ENCODE assay signal across 21 cellular contexts in genomic region chr5:173123416-173123815, GRCh38. TPM values are rescaled to one million over a fixed set of nuclear protein-coding genes. Genes with fewer than 3 reads are reported as not detected.
DNase-seq lines count a peak whose midpoint lies in the region; ATAC-seq and FAIRE-seq lines count a peak whose summit lies in the region.
"Had no signal": no experiment of that assay in that cellular context is flagged by ENCODE, and none has a peak within 500 bp of the region (broad histone marks: within the 10 kb centered on the region; RNA-seq: fewer than 3 reads in every experiment).

No MANE protein-coding gene starts in this region.

- H3K4me3 Mint-ChIP-seq in T-helper 17 cell = no peak overlapping the region
- H3K4me3 Mint-ChIP-seq: endodermal cell; stimulated activated naive CD8-positive, alpha-beta T cell treated with anti-CD3 and anti-CD28 coated beads, Interleukin-15, amount 100 ng/mL, for 72 hours had no signal

- intact Hi-C loops in sciatic nerve (cut with DNase I) = no loop called here

- H3K27me3 ChIP-seq in adipocyte (replicated peaks; ENCODE audit: control insufficient read depth, insufficient read depth, low read length) = no peaks in the 10 kb centered on the region
- H3K27me3 ChIP-seq in effector memory CD4-positive, alpha-beta T cell (replicated peaks; ENCODE audit: control insufficient read depth, insufficient read depth, low read length, poor library complexity, severe bottlenecking) = no peaks in the 10 kb centered on the region
- H3K27me3 ChIP-seq: BLaER1 had no signal

- ATAC-seq in sciatic nerve = peak; percentile 83
- no peak for ATAC-seq in T-helper 17 cell
- no peak for ATAC-seq in HG03354 (IDR thresholded peaks at IDR 0.05; ENCODE audit: poor library complexity, severe bottlenecking, unreplicated experiment)
- ATAC-seq: right cardiac atrium; stimulated activated naive CD8-positive, alpha-beta T cell treated with anti-CD3 and anti-CD28 coated beads, Interleukin-15, amount 100 ng/mL, for 72 hours had no signal

- H3K4me3 ChIP-seq in adipocyte (ENCODE audit: low read length) = no peak overlapping the region
- no peak overlapping the region for H3K4me3 ChIP-seq in effector memory CD4-positive, alpha-beta T cell (ENCODE audit: insufficient read depth, low read depth, low read length, poor library complexity, severe bottlenecking)
- H3K4me3 ChIP-seq: BLaER1 had no signal

- peak; percentile 31 for DNase-seq in GM03348 (ENCODE audit: low spot score)
- peak; percentile 74 for DNase-seq in adipocyte (ENCODE audit: low read depth)
- DNase-seq in fibroblast of peridontal ligament (ENCODE audit: extremely low read depth) = peak; percentile 79
- no peak for DNase-seq in sciatic nerve (ENCODE audit: low spot score)
- no peak for DNase-seq in T-helper 17 cell
- no peak for DNase-seq in effector memory CD4-positive, alpha-beta T cell
- no peak for DNase-seq in RCC 7860 (ENCODE audit: low spot score)
- DNase-seq: activated CD4-positive, alpha-beta T cell treated with anti-CD3 and anti-CD28 coated beads for 48 hours; activated CD8-positive, alpha-beta memory T cell treated with anti-CD3 and anti-CD28 coated beads, Interleukin-2, amount 50 U/mL, for 4 hours; activated effector memory CD4-positive, alpha-beta T cell treated with Interleukin-2 at 50 U/mL for 16 hours; amygdala; endodermal cell; MM.1S; NCI-H187 treated with DMSO at 0.1 percent for 48 hours; NK-92 treated with Interleukin-12 subunit alpha and Interleukin-12 subunit beta, amount 100 ng/mL, for 24 hours; right cardiac atrium; stimulated activated CD4-positive, alpha-beta T cell treated with anti-CD3 and anti-CD28 coated beads, Interleukin-2, amount 100 ng/mL, for 24 hours; stimulated activated naive CD8-positive, alpha-beta T cell treated with anti-CD3 and anti-CD28 coated beads, Interleukin-15, amount 100 ng/mL, for 72 hours had no signal

- H3K27me3 Mint-ChIP-seq in T-helper 17 cell = no peaks in the 10 kb centered on the region
- H3K27me3 Mint-ChIP-seq: stimulated activated naive CD8-positive, alpha-beta T cell treated with anti-CD3 and anti-CD28 coated beads, Interleukin-15, amount 100 ng/mL, for 72 hours had no signal

- peaks cover 11% of the 10 kb centered on the region for H3K36me3 Mint-ChIP-seq in T-helper 17 cell (ENCODE audit: low read depth)

- no peak overlapping the region for H3K27ac Mint-ChIP-seq in T-helper 17 cell
- H3K27ac Mint-ChIP-seq: endodermal cell; stimulated activated naive CD8-positive, alpha-beta T cell treated with anti-CD3 and anti-CD28 coated beads, Interleukin-15, amount 100 ng/mL, for 72 hours had no signal

- peaks cover 9% of the 10 kb centered on the region for H3K4me1 ChIP-seq in adipocyte (ENCODE audit: control insufficient read depth, insufficient read depth, low read length)
- no peaks in the 10 kb centered on the region for H3K4me1 ChIP-seq in effector memory CD4-positive, alpha-beta T cell (ENCODE audit: control insufficient read depth, insufficient read depth, low read length, poor library complexity, severe bottlenecking)
- H3K4me1 ChIP-seq: BLaER1 had no signal

- no peak for FAIRE-seq in RCC 7860 (lab: Jason Lieb, UNC)
- FAIRE-seq: TTC549 had no signal

- H3K9me3 ChIP-seq in adipocyte (ENCODE audit: control insufficient read depth, low read length) = peaks cover 4% of the 10 kb centered on the region
- H3K9me3 ChIP-seq in T-helper 17 cell (ENCODE audit: control insufficient read depth, low read length, poor library complexity, severe bottlenecking) = no peaks in the 10 kb centered on the region
- H3K9me3 ChIP-seq in effector memory CD4-positive, alpha-beta T cell (ENCODE audit: control insufficient read depth, low read length) = no peaks in the 10 kb centered on the region

- H3K4me1 Mint-ChIP-seq in T-helper 17 cell = peaks cover 7% of the 10 kb centered on the region
- H3K4me1 Mint-ChIP-seq: endodermal cell; stimulated activated naive CD8-positive, alpha-beta T cell treated with anti-CD3 and anti-CD28 coated beads, Interleukin-15, amount 100 ng/mL, for 72 hours had no signal

- peak overlapping the region; percentile 10 for H3K9ac ChIP-seq in adipocyte (ENCODE audit: low read length)
- H3K9ac ChIP-seq: BLaER1 had no signal

- H3K27ac ChIP-seq in effector memory CD4-positive, alpha-beta T cell (ENCODE audit: insufficient read depth, low read length, poor library complexity, severe bottlenecking) = no peak overlapping the region
- H3K27ac ChIP-seq: BLaER1 had no signal

- H3K36me3 ChIP-seq in adipocyte (ENCODE audit: control insufficient read depth, insufficient read depth, low read length, severe bottlenecking) = peaks cover 15% of the 10 kb centered on the region
- H3K36me3 ChIP-seq in effector memory CD4-positive, alpha-beta T cell (ENCODE audit: control insufficient read depth, insufficient read depth, low read length) = peaks cover 27% of the 10 kb centered on the region

RNA-seq across cellular contexts. Expression of gene BNIP1, which starts 20.9 kb away (rescaled TPM):
- total RNA-seq in sciatic nerve (8.3 TPM), T-helper 17 cell (10 to 100 TPM; 27.0 to 30.4 TPM)

Comparison
In these comparisons a context has a peak if more than half of its experiments do, and no peak if none do; other contexts are left out.
1. DNase-seq: peak in GM03348 (single experiment), adipocyte (single experiment) and fibroblast of peridontal ligament (single experiment); none in sciatic nerve (single experiment), T-helper 17 cell (0 of 3), effector memory CD4-positive, alpha-beta T cell (0 of 3) and RCC 7860 (single experiment).